1 cellular context compared by ENCODE assay signal in the genomic region with DNA sequence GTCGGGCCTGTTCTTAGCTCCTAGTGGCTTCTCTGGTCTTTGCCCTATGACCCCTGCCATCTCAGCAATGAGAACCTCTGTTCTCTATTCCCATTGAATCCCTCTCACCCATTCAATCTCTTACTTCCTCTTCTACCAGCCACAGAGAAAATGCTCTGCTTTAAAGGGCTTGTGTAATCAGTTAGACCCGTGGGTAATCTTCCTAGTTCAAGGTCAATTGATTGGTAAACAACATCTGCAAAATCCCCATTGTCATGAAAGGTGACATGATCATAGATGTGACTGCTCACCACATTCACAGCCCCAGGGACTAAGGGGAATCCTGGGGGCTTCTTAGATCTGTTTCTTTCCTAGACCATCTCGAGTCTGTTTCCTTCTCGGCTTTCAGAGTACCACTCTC.
TF ChIP-seq lines count a peak whose summit lies in the region.

No MANE protein-coding gene starts in this region.

TF ChIP-seq in HepG2, 621 proteins besides CTCF, POLR2A, EP300 and RAD21 (continued from another document and continues in another):
- TF ChIP-seq FOXP1 (IDR thresholded peaks at IDR 0.05) (no peak), FOXP1 (CRISPR knock-in tag; IDR thresholded peaks at IDR 0.05) (peak; percentile 58; the same call in 1 of the 2 replicates), TBL1XR1 (IDR thresholded peaks at IDR 0.05; ENCODE audit: borderline replicate concordance, low read length, partially characterized antibody) (peak; percentile 53), MAFG (CRISPR knock-in tag; IDR thresholded peaks at IDR 0.05) (no peak), SRF (IDR thresholded peaks at IDR 0.05; ENCODE audit: low read depth, low read length) (no peak), TBX3 (IDR thresholded peaks at IDR 0.05; ENCODE audit: borderline replicate concordance) (peak; percentile 45; the same call in 1 of the 2 replicates), CREM (IDR thresholded peaks at IDR 0.05) (peak; percentile 37; the same call in 1 of the 2 replicates), CREM (CRISPR knock-in tag; IDR thresholded peaks at IDR 0.05) (no peak), CREB1 (IDR thresholded peaks at IDR 0.05) (no peak), CREB1 (CRISPR knock-in tag; IDR thresholded peaks at IDR 0.05) (no peak; the same call in 1 of the 2 replicates), KDM5A (IDR thresholded peaks at IDR 0.05; ENCODE audit: borderline replicate concordance, low read length) (no peak), TEAD3 (CRISPR knock-in tag; optimal IDR thresholded peaks at IDR 0.05; ENCODE audit: borderline replicate concordance) (peak; percentile 55), HMG20B (CRISPR knock-in tag; conservative IDR thresholded peaks at IDR 0.05) (peak; percentile 97), ZNF616 (CRISPR knock-in tag; IDR thresholded peaks at IDR 0.05; ENCODE audit: low read depth) (no peak), ETV5 (CRISPR knock-in tag; IDR thresholded peaks at IDR 0.05; ENCODE audit: borderline replicate concordance) (peak; percentile 73; the same call in 1 of the 2 replicates), HMG20A (CRISPR knock-in tag; IDR thresholded peaks at IDR 0.05; ENCODE audit: borderline replicate concordance) (peak; percentile 95; the same call in 1 of the 2 replicates), TARDBP (CRISPR knock-in tag; IDR thresholded peaks at IDR 0.05) (0 out of 2 replicates have a peak, but pooled peaks have one; percentile 48), THAP11 (CRISPR knock-in tag; IDR thresholded peaks at IDR 0.05) (peak; percentile 42; the same call in 1 of the 2 replicates), GATAD2A (CRISPR knock-in tag; IDR thresholded peaks at IDR 0.05) (peak; percentile 70), ZBTB42 (CRISPR knock-in tag; IDR thresholded peaks at IDR 0.05) (no peak), PHF20 (CRISPR knock-in tag; IDR thresholded peaks at IDR 0.05) (no peak), NR2C2 (CRISPR knock-in tag; IDR thresholded peaks at IDR 0.05; ENCODE audit: borderline replicate concordance) (peak; percentile 76), KLF16 (CRISPR knock-in tag; IDR thresholded peaks at IDR 0.05) (peak in 1 of 2 experiments; percentile 43; a peak in 1 of 4 replicates), SP1 (IDR thresholded peaks at IDR 0.05) (no peak), SP1 (CRISPR knock-in tag; IDR thresholded peaks at IDR 0.05) (no peak), FOSL2 (CRISPR knock-in tag; IDR thresholded peaks at IDR 0.05) (peak; percentile 33; the same call in 1 of the 2 replicates), ZNF567 (CRISPR knock-in tag; IDR thresholded peaks at IDR 0.05; ENCODE audit: borderline replicate concordance) (no peak), NR2F2 (IDR thresholded peaks at IDR 0.05; ENCODE audit: borderline replicate concordance, low read depth) (peak; percentile 68), TCF7 (IDR thresholded peaks at IDR 0.05; ENCODE audit: low read depth) (peak; percentile 50), ZNF282 (IDR thresholded peaks at IDR 0.05; ENCODE audit: partially characterized antibody) (no peak), SRY (CRISPR knock-in tag; IDR thresholded peaks at IDR 0.05) (no peak), NCOA2 (CRISPR knock-in tag; IDR thresholded peaks at IDR 0.05) (0 out of 2 replicates have a peak, but pooled peaks have one; percentile 45), BCL6 (CRISPR knock-in tag; IDR thresholded peaks at IDR 0.05) (peak; percentile 72; the same call in 1 of the 2 replicates), ZSCAN31 (CRISPR knock-in tag; IDR thresholded peaks at IDR 0.05; ENCODE audit: low read depth) (no peak), CEBPG (CRISPR knock-in tag; IDR thresholded peaks at IDR 0.05) (peak; percentile 71), SALL1 (CRISPR knock-in tag; IDR thresholded peaks at IDR 0.05) (peak; percentile 20; the same call in 1 of the 2 replicates), IKZF4 (CRISPR knock-in tag; IDR thresholded peaks at IDR 0.05; ENCODE audit: borderline replicate concordance, low read depth, not compliant biosample characterization) (no peak), HDAC2 (CRISPR knock-in tag; IDR thresholded peaks at IDR 0.05) (peak; percentile 81), CEBPB (IDR thresholded peaks at IDR 0.05; ENCODE audit: borderline replicate concordance, low read depth, low read length) (peak; percentile 70), THYN1 (CRISPR knock-in tag; IDR thresholded peaks at IDR 0.05; ENCODE audit: borderline replicate concordance, low read depth) (no peak), CENPX (CRISPR knock-in tag; IDR thresholded peaks at IDR 0.05) (no peak), PHF21A (CRISPR knock-in tag; IDR thresholded peaks at IDR 0.05) (peak; percentile 68), ZNF34 (CRISPR knock-in tag; IDR thresholded peaks at IDR 0.05; ENCODE audit: borderline replicate concordance) (no peak), MED1 (CRISPR knock-in tag; IDR thresholded peaks at IDR 0.05) (peak; percentile 24; the same call in 1 of the 2 replicates), GFI1 (CRISPR knock-in tag; IDR thresholded peaks at IDR 0.05; ENCODE audit: borderline replicate concordance) (peak; percentile 99), ZBTB38 (CRISPR knock-in tag; IDR thresholded peaks at IDR 0.05) (no peak), RARA (CRISPR knock-in tag; IDR thresholded peaks at IDR 0.05) (peak; percentile 89), ZNF335 (CRISPR knock-in tag; IDR thresholded peaks at IDR 0.05) (no peak), MIXL1 (CRISPR knock-in tag; IDR thresholded peaks at IDR 0.05) (0 out of 2 replicates have a peak, but pooled peaks have one; percentile 44)
- TF ChIP-seq, protein P1, sequence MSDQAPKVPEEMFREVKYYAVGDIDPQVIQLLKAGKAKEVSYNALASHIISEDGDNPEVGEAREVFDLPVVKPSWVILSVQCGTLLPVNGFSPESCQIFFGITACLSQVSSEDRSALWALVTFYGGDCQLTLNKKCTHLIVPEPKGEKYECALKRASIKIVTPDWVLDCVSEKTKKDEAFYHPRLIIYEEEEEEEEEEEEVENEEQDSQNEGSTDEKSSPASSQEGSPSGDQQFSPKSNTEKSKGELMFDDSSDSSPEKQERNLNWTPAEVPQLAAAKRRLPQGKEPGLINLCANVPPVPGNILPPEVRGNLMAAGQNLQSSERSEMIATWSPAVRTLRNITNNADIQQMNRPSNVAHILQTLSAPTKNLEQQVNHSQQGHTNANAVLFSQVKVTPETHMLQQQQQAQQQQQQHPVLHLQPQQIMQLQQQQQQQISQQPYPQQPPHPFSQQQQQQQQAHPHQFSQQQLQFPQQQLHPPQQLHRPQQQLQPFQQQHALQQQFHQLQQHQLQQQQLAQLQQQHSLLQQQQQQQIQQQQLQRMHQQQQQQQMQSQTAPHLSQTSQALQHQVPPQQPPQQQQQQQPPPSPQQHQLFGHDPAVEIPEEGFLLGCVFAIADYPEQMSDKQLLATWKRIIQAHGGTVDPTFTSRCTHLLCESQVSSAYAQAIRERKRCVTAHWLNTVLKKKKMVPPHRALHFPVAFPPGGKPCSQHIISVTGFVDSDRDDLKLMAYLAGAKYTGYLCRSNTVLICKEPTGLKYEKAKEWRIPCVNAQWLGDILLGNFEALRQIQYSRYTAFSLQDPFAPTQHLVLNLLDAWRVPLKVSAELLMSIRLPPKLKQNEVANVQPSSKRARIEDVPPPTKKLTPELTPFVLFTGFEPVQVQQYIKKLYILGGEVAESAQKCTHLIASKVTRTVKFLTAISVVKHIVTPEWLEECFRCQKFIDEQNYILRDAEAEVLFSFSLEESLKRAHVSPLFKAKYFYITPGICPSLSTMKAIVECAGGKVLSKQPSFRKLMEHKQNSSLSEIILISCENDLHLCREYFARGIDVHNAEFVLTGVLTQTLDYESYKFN (CRISPR knock-in tag; conservative IDR thresholded peaks at IDR 0.05): peak; percentile 72
- TF ChIP-seq, protein P2, sequence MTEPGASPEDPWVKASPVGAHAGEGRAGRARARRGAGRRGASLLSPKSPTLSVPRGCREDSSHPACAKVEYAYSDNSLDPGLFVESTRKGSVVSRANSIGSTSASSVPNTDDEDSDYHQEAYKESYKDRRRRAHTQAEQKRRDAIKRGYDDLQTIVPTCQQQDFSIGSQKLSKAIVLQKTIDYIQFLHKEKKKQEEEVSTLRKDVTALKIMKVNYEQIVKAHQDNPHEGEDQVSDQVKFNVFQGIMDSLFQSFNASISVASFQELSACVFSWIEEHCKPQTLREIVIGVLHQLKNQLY (CRISPR knock-in tag; IDR thresholded peaks at IDR 0.05): 0 out of 2 replicates have a peak, but pooled peaks have one; percentile 40
- TF ChIP-seq, protein P3, sequence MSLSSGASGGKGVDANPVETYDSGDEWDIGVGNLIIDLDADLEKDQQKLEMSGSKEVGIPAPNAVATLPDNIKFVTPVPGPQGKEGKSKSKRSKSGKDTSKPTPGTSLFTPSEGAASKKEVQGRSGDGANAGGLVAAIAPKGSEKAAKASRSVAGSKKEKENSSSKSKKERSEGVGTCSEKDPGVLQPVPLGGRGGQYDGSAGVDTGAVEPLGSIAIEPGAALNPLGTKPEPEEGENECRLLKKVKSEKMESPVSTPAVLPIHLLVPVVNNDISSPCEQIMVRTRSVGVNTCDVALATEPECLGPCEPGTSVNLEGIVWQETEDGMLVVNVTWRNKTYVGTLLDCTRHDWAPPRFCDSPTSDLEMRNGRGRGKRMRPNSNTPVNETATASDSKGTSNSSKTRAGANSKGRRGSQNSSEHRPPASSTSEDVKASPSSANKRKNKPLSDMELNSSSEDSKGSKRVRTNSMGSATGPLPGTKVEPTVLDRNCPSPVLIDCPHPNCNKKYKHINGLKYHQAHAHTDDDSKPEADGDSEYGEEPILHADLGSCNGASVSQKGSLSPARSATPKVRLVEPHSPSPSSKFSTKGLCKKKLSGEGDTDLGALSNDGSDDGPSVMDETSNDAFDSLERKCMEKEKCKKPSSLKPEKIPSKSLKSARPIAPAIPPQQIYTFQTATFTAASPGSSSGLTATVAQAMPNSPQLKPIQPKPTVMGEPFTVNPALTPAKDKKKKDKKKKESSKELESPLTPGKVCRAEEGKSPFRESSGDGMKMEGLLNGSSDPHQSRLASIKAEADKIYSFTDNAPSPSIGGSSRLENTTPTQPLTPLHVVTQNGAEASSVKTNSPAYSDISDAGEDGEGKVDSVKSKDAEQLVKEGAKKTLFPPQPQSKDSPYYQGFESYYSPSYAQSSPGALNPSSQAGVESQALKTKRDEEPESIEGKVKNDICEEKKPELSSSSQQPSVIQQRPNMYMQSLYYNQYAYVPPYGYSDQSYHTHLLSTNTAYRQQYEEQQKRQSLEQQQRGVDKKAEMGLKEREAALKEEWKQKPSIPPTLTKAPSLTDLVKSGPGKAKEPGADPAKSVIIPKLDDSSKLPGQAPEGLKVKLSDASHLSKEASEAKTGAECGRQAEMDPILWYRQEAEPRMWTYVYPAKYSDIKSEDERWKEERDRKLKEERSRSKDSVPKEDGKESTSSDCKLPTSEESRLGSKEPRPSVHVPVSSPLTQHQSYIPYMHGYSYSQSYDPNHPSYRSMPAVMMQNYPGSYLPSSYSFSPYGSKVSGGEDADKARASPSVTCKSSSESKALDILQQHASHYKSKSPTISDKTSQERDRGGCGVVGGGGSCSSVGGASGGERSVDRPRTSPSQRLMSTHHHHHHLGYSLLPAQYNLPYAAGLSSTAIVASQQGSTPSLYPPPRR (CRISPR knock-in tag; IDR thresholded peaks at IDR 0.05; ENCODE audit: borderline replicate concordance): peak; percentile 45; the same call in 1 of the 2 replicates
- TF ChIP-seq, protein P4, sequence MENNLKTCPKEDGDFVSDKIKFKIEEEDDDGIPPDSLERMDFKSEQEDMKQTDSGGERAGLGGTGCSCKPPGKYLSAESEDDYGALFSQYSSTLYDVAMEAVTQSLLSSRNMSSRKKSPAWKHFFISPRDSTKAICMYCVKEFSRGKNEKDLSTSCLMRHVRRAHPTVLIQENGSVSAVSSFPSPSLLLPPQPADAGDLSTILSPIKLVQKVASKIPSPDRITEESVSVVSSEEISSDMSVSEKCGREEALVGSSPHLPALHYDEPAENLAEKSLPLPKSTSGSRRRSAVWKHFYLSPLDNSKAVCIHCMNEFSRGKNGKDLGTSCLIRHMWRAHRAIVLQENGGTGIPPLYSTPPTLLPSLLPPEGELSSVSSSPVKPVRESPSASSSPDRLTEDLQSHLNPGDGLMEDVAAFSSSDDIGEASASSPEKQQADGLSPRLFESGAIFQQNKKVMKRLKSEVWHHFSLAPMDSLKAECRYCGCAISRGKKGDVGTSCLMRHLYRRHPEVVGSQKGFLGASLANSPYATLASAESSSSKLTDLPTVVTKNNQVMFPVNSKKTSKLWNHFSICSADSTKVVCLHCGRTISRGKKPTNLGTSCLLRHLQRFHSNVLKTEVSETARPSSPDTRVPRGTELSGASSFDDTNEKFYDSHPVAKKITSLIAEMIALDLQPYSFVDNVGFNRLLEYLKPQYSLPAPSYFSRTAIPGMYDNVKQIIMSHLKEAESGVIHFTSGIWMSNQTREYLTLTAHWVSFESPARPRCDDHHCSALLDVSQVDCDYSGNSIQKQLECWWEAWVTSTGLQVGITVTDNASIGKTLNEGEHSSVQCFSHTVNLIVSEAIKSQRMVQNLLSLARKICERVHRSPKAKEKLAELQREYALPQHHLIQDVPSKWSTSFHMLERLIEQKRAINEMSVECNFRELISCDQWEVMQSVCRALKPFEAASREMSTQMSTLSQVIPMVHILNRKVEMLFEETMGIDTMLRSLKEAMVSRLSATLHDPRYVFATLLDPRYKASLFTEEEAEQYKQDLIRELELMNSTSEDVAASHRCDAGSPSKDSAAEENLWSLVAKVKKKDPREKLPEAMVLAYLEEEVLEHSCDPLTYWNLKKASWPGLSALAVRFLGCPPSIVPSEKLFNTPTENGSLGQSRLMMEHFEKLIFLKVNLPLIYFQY (CRISPR knock-in tag; IDR thresholded peaks at IDR 0.05; ENCODE audit: borderline replicate concordance): no peak
- TF ChIP-seq, protein P5, sequence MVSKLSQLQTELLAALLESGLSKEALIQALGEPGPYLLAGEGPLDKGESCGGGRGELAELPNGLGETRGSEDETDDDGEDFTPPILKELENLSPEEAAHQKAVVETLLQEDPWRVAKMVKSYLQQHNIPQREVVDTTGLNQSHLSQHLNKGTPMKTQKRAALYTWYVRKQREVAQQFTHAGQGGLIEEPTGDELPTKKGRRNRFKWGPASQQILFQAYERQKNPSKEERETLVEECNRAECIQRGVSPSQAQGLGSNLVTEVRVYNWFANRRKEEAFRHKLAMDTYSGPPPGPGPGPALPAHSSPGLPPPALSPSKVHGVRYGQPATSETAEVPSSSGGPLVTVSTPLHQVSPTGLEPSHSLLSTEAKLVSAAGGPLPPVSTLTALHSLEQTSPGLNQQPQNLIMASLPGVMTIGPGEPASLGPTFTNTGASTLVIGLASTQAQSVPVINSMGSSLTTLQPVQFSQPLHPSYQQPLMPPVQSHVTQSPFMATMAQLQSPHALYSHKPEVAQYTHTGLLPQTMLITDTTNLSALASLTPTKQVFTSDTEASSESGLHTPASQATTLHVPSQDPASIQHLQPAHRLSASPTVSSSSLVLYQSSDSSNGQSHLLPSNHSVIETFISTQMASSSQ (IDR thresholded peaks at IDR 0.05; ENCODE audit: low read depth): no peak
- TF ChIP-seq, protein P5 (CRISPR knock-in tag; IDR thresholded peaks at IDR 0.05; ENCODE audit: borderline replicate concordance): no peak
